ENCODE assay signal across 1 cellular context in the genomic region with DNA sequence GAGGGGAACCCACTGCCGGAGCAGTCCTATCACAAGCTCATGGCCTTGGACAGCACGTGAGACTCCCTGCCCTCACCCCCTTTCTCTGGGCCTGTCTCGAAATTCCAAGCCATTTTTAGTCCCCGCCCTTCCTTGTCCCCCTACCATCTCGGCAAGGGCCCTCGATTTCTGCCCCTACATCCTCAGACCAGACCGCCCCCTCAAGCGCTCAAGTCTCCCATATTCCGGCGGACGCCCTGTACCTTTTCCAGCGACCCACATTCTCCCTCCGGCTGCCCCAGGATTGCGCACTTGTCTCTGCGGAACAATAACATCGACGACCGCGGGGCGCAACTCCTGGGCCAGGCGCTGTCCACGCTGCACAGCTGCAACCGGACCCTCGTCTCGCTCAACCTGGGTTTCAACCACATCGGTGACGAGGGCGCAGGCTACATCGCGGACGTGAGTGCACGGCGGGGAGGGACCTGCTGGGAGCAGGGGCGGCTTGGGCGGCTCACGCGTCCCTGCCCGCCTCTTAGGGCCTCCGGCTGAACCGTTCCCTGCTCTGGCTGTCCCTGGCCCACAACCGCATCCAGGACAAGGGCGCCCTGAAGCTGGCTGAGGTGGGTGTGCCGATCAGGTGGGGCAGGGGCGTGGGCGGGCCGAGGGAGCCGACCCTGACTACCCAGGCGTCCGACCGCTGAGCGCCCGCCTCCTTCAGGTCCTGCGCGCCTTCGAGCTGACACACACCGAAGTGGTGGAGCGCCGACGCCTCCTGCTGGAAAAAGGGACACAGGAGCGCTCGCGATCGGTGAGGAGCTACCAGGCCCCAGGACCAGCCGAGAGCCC.
A peak's percentile ranks its signal among the peaks of the same experiment; 100 is the strongest.
TF ChIP-seq lines count a peak whose summit lies in the region.

No MANE protein-coding gene starts in this region.

TF ChIP-seq in HepG2, 621 proteins besides CTCF, POLR2A, EP300 and RAD21 (continued from another document and continues in another):
- TF ChIP-seq ZNF142 (CRISPR knock-in tag; IDR thresholded peaks at IDR 0.05) = no peak
- TF ChIP-seq MYPOP (CRISPR knock-in tag; IDR thresholded peaks at IDR 0.05) = 0 out of 2 replicates have a peak, but pooled peaks have one; percentile 21
- no peak for TF ChIP-seq ZSCAN9 (CRISPR knock-in tag; IDR thresholded peaks at IDR 0.05; ENCODE audit: borderline replicate concordance)
- no peak for TF ChIP-seq ZNF33B (CRISPR knock-in tag; IDR thresholded peaks at IDR 0.05)
- TF ChIP-seq STAT6 (CRISPR knock-in tag; IDR thresholded peaks at IDR 0.05; ENCODE audit: borderline replicate concordance) = no peak
- TF ChIP-seq ZMYM3 (CRISPR knock-in tag; IDR thresholded peaks at IDR 0.05) = no peak
- 0 out of 2 replicates have a peak, but pooled peaks have one; percentile 56 for TF ChIP-seq EZH2 (conservative IDR thresholded peaks at IDR 0.05; ENCODE audit: low read depth, low read length)
- peak; percentile 55 for TF ChIP-seq UBTF (CRISPR knock-in tag; IDR thresholded peaks at IDR 0.05)
- TF ChIP-seq HMG20A (CRISPR knock-in tag; IDR thresholded peaks at IDR 0.05; ENCODE audit: borderline replicate concordance) = no peak
- no peak for TF ChIP-seq YEATS4 (CRISPR knock-in tag; IDR thresholded peaks at IDR 0.05; ENCODE audit: borderline replicate concordance)
- TF ChIP-seq ZNF281 (CRISPR knock-in tag; IDR thresholded peaks at IDR 0.05; ENCODE audit: borderline replicate concordance) = no peak
- TF ChIP-seq, protein P1, sequence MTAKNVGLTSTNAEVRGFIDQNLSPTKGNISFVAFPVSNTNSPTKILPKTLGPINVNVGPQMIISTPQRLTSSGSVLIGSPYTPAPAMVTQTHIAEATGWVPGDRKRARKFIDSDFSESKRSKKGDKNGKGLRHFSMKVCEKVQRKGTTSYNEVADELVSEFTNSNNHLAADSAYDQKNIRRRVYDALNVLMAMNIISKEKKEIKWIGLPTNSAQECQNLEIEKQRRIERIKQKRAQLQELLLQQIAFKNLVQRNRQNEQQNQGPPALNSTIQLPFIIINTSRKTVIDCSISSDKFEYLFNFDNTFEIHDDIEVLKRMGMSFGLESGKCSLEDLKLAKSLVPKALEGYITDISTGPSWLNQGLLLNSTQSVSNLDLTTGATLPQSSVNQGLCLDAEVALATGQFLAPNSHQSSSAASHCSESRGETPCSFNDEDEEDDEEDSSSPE (CRISPR knock-in tag; IDR thresholded peaks at IDR 0.05) = peak; percentile 55; the same call in 1 of the 2 replicates
- no peak for TF ChIP-seq KMT2A (CRISPR knock-in tag; IDR thresholded peaks at IDR 0.05)
- TF ChIP-seq EED (CRISPR knock-in tag; IDR thresholded peaks at IDR 0.05) = 0 out of 2 replicates have a peak, but pooled peaks have one; percentile 45
- peak; percentile 85; the same call in 1 of the 2 replicates for TF ChIP-seq MTF2 (CRISPR knock-in tag; IDR thresholded peaks at IDR 0.05; ENCODE audit: borderline replicate concordance)
- TF ChIP-seq RFXANK (CRISPR knock-in tag; IDR thresholded peaks at IDR 0.05) = no peak
- 0 out of 2 replicates have a peak, but pooled peaks have one; percentile 39 for TF ChIP-seq SPEN (CRISPR knock-in tag; IDR thresholded peaks at IDR 0.05; ENCODE audit: low read depth)
- TF ChIP-seq KAT7 (CRISPR knock-in tag; IDR thresholded peaks at IDR 0.05; ENCODE audit: borderline replicate concordance) = no peak
- TF ChIP-seq ZNF564 (CRISPR knock-in tag; IDR thresholded peaks at IDR 0.05) = 0 out of 2 replicates have a peak, but pooled peaks have one; percentile 24
- TF ChIP-seq, protein P2, sequence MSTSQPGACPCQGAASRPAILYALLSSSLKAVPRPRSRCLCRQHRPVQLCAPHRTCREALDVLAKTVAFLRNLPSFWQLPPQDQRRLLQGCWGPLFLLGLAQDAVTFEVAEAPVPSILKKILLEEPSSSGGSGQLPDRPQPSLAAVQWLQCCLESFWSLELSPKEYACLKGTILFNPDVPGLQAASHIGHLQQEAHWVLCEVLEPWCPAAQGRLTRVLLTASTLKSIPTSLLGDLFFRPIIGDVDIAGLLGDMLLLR (CRISPR knock-in tag; IDR thresholded peaks at IDR 0.05) = no peak
- no peak for TF ChIP-seq ZNF879 (CRISPR knock-in tag; IDR thresholded peaks at IDR 0.05)
- no peak for TF ChIP-seq ZSCAN29 (CRISPR knock-in tag; conservative IDR thresholded peaks at IDR 0.05)
- TF ChIP-seq ATF1 (CRISPR knock-in tag; IDR thresholded peaks at IDR 0.05) = no peak
- no peak for TF ChIP-seq CCDC6 (CRISPR knock-in tag; IDR thresholded peaks at IDR 0.05)
- TF ChIP-seq, protein P3, sequence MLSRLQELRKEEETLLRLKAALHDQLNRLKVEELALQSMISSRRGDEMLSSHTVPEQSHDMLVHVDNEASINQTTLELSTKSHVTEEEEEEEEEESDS (CRISPR knock-in tag; IDR thresholded peaks at IDR 0.05; ENCODE audit: borderline replicate concordance) = no peak
- no peak for TF ChIP-seq TGIF2 (CRISPR knock-in tag; IDR thresholded peaks at IDR 0.05)
- TF ChIP-seq TFAP4 (IDR thresholded peaks at IDR 0.05; ENCODE audit: borderline replicate concordance, low read depth) = no peak
- TF ChIP-seq ZBTB7A (CRISPR knock-in tag; IDR thresholded peaks at IDR 0.05) = no peak
- TF ChIP-seq ZNF329 (CRISPR knock-in tag; IDR thresholded peaks at IDR 0.05; ENCODE audit: low read depth) = 0 out of 2 replicates have a peak, but pooled peaks have one; percentile 38
